In the genomic region with DNA sequence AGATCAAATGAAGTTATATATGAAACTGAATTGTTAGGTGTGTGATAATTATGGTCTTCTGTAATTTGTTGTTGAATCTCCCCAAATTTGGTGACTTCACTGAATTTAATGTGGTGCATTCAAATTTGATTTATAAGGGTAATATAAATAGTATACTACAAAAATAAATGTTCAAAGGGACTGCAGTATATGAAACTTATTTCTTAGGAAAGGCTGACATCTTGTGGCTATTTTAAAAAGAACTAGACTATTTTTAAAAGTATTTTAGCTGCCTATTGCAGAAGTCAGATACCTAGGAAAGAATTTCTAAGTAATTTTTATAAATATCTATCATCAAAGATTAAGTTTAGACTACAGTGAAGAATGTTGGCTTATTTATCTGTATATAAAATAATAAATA, we compare ENCODE assay signal across 9 cellular contexts. TPM values are rescaled to one million over a fixed set of nuclear protein-coding genes. Genes with fewer than 3 reads are reported as not detected.
DNase-seq lines count a peak whose midpoint lies in the region; ATAC-seq and TF ChIP-seq lines count a peak whose summit lies in the region.
"Had no signal": no experiment of that assay in that cellular context is flagged by ENCODE, and none has a peak within 500 bp of the region (broad histone marks: within the 10 kb centered on the region; RNA-seq: fewer than 3 reads in every experiment).

No MANE protein-coding gene starts in this region.

- no peak overlapping the region for H2BK15ac ChIP-seq in mesenchymal stem cell (ENCODE audit: low read depth, poor library complexity, severe bottlenecking)

- TF ChIP-seq CTCF in GM06990 (IDR thresholded peaks at IDR 0.05; ENCODE audit: insufficient read depth, low read length, poor library complexity, severe bottlenecking), result peak; percentile 8

- no peak for TF ChIP-seq EP300 in Ishikawa (IDR thresholded peaks at IDR 0.05; ENCODE audit: borderline replicate concordance)

- H4K91ac ChIP-seq in mesenchymal stem cell (ENCODE audit: low read length), result no peak overlapping the region

- H3K4me3 ChIP-seq in GM06990 (replicated peaks; ENCODE audit: low read depth, low read length), result no peak overlapping the region
- H3K4me3 ChIP-seq in mesenchymal stem cell (ENCODE audit: insufficient read depth in 1 of 2, low read depth in 1 of 2, low read length in 2 of 2), result no peak overlapping the region
- H3K4me3 ChIP-seq: lung had no signal

- H2BK12ac ChIP-seq in mesenchymal stem cell (ENCODE audit: low read length in 2 of 2), result no peak overlapping the region

- H3K9ac ChIP-seq in mesenchymal stem cell (ENCODE audit: low read length), result no peak overlapping the region

- H2BK120ac ChIP-seq in mesenchymal stem cell (ENCODE audit: low read depth, low read length), result no peak overlapping the region

- no peaks in the 10 kb centered on the region for H3K4me1 ChIP-seq in mesenchymal stem cell (ENCODE audit: control insufficient read depth, insufficient read depth, low read depth, low read length)

- H2AK5ac ChIP-seq in mesenchymal stem cell (ENCODE audit: low read length, severe bottlenecking), result no peak overlapping the region

- no peak overlapping the region for H3K4ac ChIP-seq in mesenchymal stem cell (ENCODE audit: low read depth in 1 of 2, low read length in 2 of 2)

- H3K4me2 ChIP-seq in mesenchymal stem cell (ENCODE audit: low read length, poor library complexity, severe bottlenecking), result no peak overlapping the region

- H3K36me3 ChIP-seq in GM06990 (ENCODE audit: control insufficient read depth, insufficient read depth, low read length) (no peaks in the 10 kb centered on the region), mesenchymal stem cell (ENCODE audit: control insufficient read depth in 1 of 2, insufficient read depth in 2 of 2, low read depth in 1 of 2, low read length in 2 of 2) (no peaks in the 10 kb centered on the region)

- peak; percentile 64 for TF ChIP-seq RAD21 in Ishikawa (IDR thresholded peaks at IDR 0.05; ENCODE audit: low read depth)

- no peak overlapping the region for H2AFZ ChIP-seq in mesenchymal stem cell (ENCODE audit: low read depth, low read length)

- ATAC-seq in HG03457 (IDR thresholded peaks at IDR 0.05; ENCODE audit: unreplicated experiment), result no peak
- no peak for ATAC-seq in HG03045 (IDR thresholded peaks at IDR 0.05; ENCODE audit: unreplicated experiment)

- H2BK5ac ChIP-seq in mesenchymal stem cell (ENCODE audit: low read depth, low read length, poor library complexity, severe bottlenecking), result no peak overlapping the region

- no peak overlapping the region for H3K27ac ChIP-seq in mesenchymal stem cell (ENCODE audit: low read length, poor library complexity, severe bottlenecking)

- H3K14ac ChIP-seq in mesenchymal stem cell (ENCODE audit: low read length in 2 of 2), result no peak overlapping the region

- H3K27me3 ChIP-seq in GM06990 (replicated peaks; ENCODE audit: control insufficient read depth, insufficient read depth, low read length) (no peaks in the 10 kb centered on the region), mesenchymal stem cell (ENCODE audit: control insufficient read depth in 1 of 2, insufficient read depth in 1 of 2, low read length in 2 of 2) (no peaks in the 10 kb centered on the region)

- H3K23ac ChIP-seq in mesenchymal stem cell (ENCODE audit: low read length in 2 of 2), result no peak overlapping the region

- no peaks in the 10 kb centered on the region for H3K9me3 ChIP-seq in mesenchymal stem cell (ENCODE audit: control insufficient read depth, low read length)

- DNase-seq in GM06990 (ENCODE audit: extremely low read depth, insufficient read length) (peak; percentile 11), astrocyte of the hippocampus (ENCODE audit: low read depth, low spot score) (peak; percentile 46), mesenchymal stem cell (peak; percentile 52)
- DNase-seq in stimulated activated naive CD4-positive, alpha-beta T cell treated with Interleukin-2 at 50 U/mL for 16 hours (lab: John Stamatoyannopoulos, UW), result no peak
- DNase-seq in activated naive CD4-positive, alpha-beta T cell treated with anti-CD3 and anti-CD28 coated beads, Interleukin-2, amount 50 U/mL, for 16 hours, result no peak

- H4K8ac ChIP-seq in mesenchymal stem cell (ENCODE audit: low read length), result no peak overlapping the region

- H3K18ac ChIP-seq in mesenchymal stem cell (ENCODE audit: low read depth in 1 of 2, low read length in 2 of 2), result no peak overlapping the region

- no peaks in the 10 kb centered on the region for H3K79me1 ChIP-seq in mesenchymal stem cell (replicated peaks; ENCODE audit: low read length, poor library complexity, severe bottlenecking)

TF ChIP-seq in Ishikawa, 13 proteins besides CTCF, POLR2A, EP300 and RAD21:
- TF ChIP-seq ZBTB7A (IDR thresholded peaks at IDR 0.05; ENCODE audit: low read depth), result no peak
- TF ChIP-seq, protein P1, sequence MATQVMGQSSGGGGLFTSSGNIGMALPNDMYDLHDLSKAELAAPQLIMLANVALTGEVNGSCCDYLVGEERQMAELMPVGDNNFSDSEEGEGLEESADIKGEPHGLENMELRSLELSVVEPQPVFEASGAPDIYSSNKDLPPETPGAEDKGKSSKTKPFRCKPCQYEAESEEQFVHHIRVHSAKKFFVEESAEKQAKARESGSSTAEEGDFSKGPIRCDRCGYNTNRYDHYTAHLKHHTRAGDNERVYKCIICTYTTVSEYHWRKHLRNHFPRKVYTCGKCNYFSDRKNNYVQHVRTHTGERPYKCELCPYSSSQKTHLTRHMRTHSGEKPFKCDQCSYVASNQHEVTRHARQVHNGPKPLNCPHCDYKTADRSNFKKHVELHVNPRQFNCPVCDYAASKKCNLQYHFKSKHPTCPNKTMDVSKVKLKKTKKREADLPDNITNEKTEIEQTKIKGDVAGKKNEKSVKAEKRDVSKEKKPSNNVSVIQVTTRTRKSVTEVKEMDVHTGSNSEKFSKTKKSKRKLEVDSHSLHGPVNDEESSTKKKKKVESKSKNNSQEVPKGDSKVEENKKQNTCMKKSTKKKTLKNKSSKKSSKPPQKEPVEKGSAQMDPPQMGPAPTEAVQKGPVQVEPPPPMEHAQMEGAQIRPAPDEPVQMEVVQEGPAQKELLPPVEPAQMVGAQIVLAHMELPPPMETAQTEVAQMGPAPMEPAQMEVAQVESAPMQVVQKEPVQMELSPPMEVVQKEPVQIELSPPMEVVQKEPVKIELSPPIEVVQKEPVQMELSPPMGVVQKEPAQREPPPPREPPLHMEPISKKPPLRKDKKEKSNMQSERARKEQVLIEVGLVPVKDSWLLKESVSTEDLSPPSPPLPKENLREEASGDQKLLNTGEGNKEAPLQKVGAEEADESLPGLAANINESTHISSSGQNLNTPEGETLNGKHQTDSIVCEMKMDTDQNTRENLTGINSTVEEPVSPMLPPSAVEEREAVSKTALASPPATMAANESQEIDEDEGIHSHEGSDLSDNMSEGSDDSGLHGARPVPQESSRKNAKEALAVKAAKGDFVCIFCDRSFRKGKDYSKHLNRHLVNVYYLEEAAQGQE (IDR thresholded peaks at IDR 0.05; ENCODE audit: low read depth), result no peak
- TF ChIP-seq FOXM1 (IDR thresholded peaks at IDR 0.05; ENCODE audit: borderline replicate concordance, low read depth), result no peak

RNA-seq across cellular contexts. Expression of a gene that starts 36.6 kb away (rescaled TPM):
- polyA plus RNA-seq in mesenchymal stem cell (2013, experiment 1 of 2), result 10.4 TPM
- polyA plus RNA-seq in mesenchymal stem cell (2013, experiment 2 of 2), result 10.2 TPM

Comparison
In these comparisons a context has a peak if more than half of its experiments do, and no peak if none do; other contexts are left out.
1. DNase-seq: peak in GM06990 (single experiment), astrocyte of the hippocampus (single experiment) and mesenchymal stem cell (single experiment); none in stimulated activated naive CD4-positive, alpha-beta T cell treated with Interleukin-2 at 50 U/mL for 16 hours (single experiment) and activated naive CD4-positive, alpha-beta T cell treated with anti-CD3 and anti-CD28 coated beads, Interleukin-2, amount 50 U/mL, for 16 hours (single experiment).